In genomic region chr17:74325743-74326379, GRCh38 we compare ENCODE assay signal across 8 cellular contexts. TPM values are rescaled to one million over a fixed set of nuclear protein-coding genes. Genes with fewer than 3 reads are reported as not detected.
DNase-seq lines count a peak whose midpoint lies in the region; ATAC-seq, FAIRE-seq and TF ChIP-seq lines count a peak whose summit lies in the region.

Gene KIF19, plus strand, starts transcription at chr17:74326226. Its CDS starts 124 bp downstream, at chr17:74326350.

- TF ChIP-seq CTCF in RWPE1 (conservative IDR thresholded peaks at IDR 0.05; ENCODE audit: low read depth), result no peak
- TF ChIP-seq CTCF in keratinocyte (optimal IDR thresholded peaks at IDR 0.05 in 1 of 3, IDR thresholded peaks at IDR 0.05 in 1 of 3, conservative IDR thresholded peaks at IDR 0.05 in 1 of 3; ENCODE audit: extremely low read depth in 1 of 3, insufficient read depth in 2 of 3, low read length in 3 of 3), result no peak

- peaks cover 32% of the 10 kb centered on the region for H3K27me3 ChIP-seq in keratinocyte (ENCODE audit: control insufficient read depth, extremely low read depth, insufficient read depth, low read length)

- no peaks in the 10 kb centered on the region for H3K36me3 ChIP-seq in keratinocyte (ENCODE audit: control insufficient read depth in 2 of 2, extremely low read depth in 1 of 2, insufficient read depth in 2 of 2, low read length in 2 of 2)

- H3K36me3 Mint-ChIP-seq in activated naive CD8-positive, alpha-beta T cell treated with anti-CD3 and anti-CD28 coated beads, Interleukin-2, amount 50 U/mL, for 24 hours (ENCODE audit: low read depth), result no peaks in the 10 kb centered on the region

- no peaks in the 10 kb centered on the region for H3K9me3 ChIP-seq in keratinocyte (ENCODE audit: control insufficient read depth, low read depth, low read length)

- H3K4me2 ChIP-seq in keratinocyte (ENCODE audit: control insufficient read depth, extremely low read depth, insufficient read depth, low read depth, low read length), result peak within 1 kb of the TSS; percentile 60

- H3K79me2 ChIP-seq in keratinocyte (ENCODE audit: control insufficient read depth, insufficient read depth, low read length), result no peaks in the 10 kb centered on the region

- H3K9me1 ChIP-seq in keratinocyte (ENCODE audit: control insufficient read depth, extremely low read depth, insufficient read depth, low read length), result no peaks in the 10 kb centered on the region

- no peaks in the 10 kb centered on the region for H3K4me1 ChIP-seq in keratinocyte (ENCODE audit: control insufficient read depth, extremely low read depth, insufficient read depth, low read length)

- CTCF ChIA-PET in RWPE1 (lab: Yijun Ruan, JAX), result no interaction called here

- H3K27ac Mint-ChIP-seq in activated naive CD8-positive, alpha-beta T cell treated with anti-CD3 and anti-CD28 coated beads, Interleukin-2, amount 50 U/mL, for 24 hours, result no peak within 1 kb of the TSS

- no peak within 1 kb of the TSS for H3K27ac ChIP-seq in RWPE1
- H3K27ac ChIP-seq in keratinocyte (ENCODE audit: control insufficient read depth, insufficient read depth, low read length), result no peak within 1 kb of the TSS

- DNase-seq in NCI-H1436 (lab: John Stamatoyannopoulos, UW), result peak; percentile 59
- no peak for DNase-seq in NCI-H1436 treated with DMSO at 0.1 percent for 48 hours (lab: John Stamatoyannopoulos, UW)
- peak; percentile 41 for DNase-seq in RWPE1 (ENCODE audit: low spot score)
- DNase-seq in activated naive CD8-positive, alpha-beta T cell treated with anti-CD3 and anti-CD28 coated beads, Interleukin-2, amount 50 U/mL, for 24 hours, result peak; percentile 66
- DNase-seq in keratinocyte (ENCODE audit: low read depth, low spot score), result no peak
- peak; percentile 34 to 55 for DNase-seq in stimulated activated CD4-positive, alpha-beta T cell treated with anti-CD3 and anti-CD28 coated beads, Interleukin-1b, Interleukin-23, amount 100 ng/mL, for 4 hours (ENCODE audit: low read depth in 2 of 2)
- DNase-seq in HPDE6-E6E7 (ENCODE audit: extremely low spot score), result no peak

- peaks cover 11% of the 10 kb centered on the region for H3K4me1 Mint-ChIP-seq in activated naive CD8-positive, alpha-beta T cell treated with anti-CD3 and anti-CD28 coated beads, Interleukin-2, amount 50 U/mL, for 24 hours

- no peaks in the 10 kb centered on the region for H4K20me1 ChIP-seq in keratinocyte (ENCODE audit: control insufficient read depth, extremely low read depth, insufficient read depth, low read length)

- H3K9ac ChIP-seq in keratinocyte (ENCODE audit: control insufficient read depth, extremely low read depth, insufficient read depth, low read length), result no peak within 1 kb of the TSS

- peak within 1 kb of the TSS in 2 of 3 experiments; percentile 8 to 18 for H3K4me3 ChIP-seq in keratinocyte (ENCODE audit: control insufficient read depth in 2 of 3, extremely low read depth in 1 of 3, insufficient read depth in 2 of 3, low read depth in 1 of 3, low read length in 3 of 3)

- POLR2A ChIA-PET in RWPE1 (lab: Yijun Ruan, JAX; ENCODE audit: low non-redundant PET), result no interaction called here

- H3K27me3 Mint-ChIP-seq in activated naive CD8-positive, alpha-beta T cell treated with anti-CD3 and anti-CD28 coated beads, Interleukin-2, amount 50 U/mL, for 24 hours, result peaks cover 35% of the 10 kb centered on the region

- H3K9me3 Mint-ChIP-seq in activated naive CD8-positive, alpha-beta T cell treated with anti-CD3 and anti-CD28 coated beads, Interleukin-2, amount 50 U/mL, for 24 hours, result no peaks in the 10 kb centered on the region

- ATAC-seq in activated naive CD8-positive, alpha-beta T cell treated with anti-CD3 and anti-CD28 coated beads, Interleukin-2, amount 50 U/mL, for 24 hours, result peak; percentile 88
- ATAC-seq in HG03045 (IDR thresholded peaks at IDR 0.05; ENCODE audit: unreplicated experiment), result no peak

- peak within 1 kb of the TSS; percentile 24 for H3K4me3 Mint-ChIP-seq in activated naive CD8-positive, alpha-beta T cell treated with anti-CD3 and anti-CD28 coated beads, Interleukin-2, amount 50 U/mL, for 24 hours

- no peak within 1 kb of the TSS for H2AFZ ChIP-seq in keratinocyte (ENCODE audit: control insufficient read depth, low read length)

- no peak for FAIRE-seq in keratinocyte (lab: Jason Lieb, UNC)

- dilution Hi-C loops in keratinocyte (cut with MboI; ENCODE audit: extremely low pct_ligation_motif_present, low sequenced_read_pairs), result no loop called here

RNA-seq across cellular contexts. Expression of gene KIF19, which starts in this region (rescaled TPM):
- polyA plus RNA-seq in keratinocyte, result not detected in 3 replicates
- not detected for polyA plus RNA-seq in keratinocyte (2011; ENCODE audit: low read depth)
- polyA plus RNA-seq in keratinocyte (2011; cell fraction: cytosol; rRNA removed), result not detected in 2 replicates
- polyA plus RNA-seq in keratinocyte (2011; cell fraction: nucleus; rRNA removed), result not detected in 2 replicates
- not detected in 2 replicates for polyA plus RNA-seq in keratinocyte (2012; ENCODE audit: low replicate concordance)
- not detected in 3 replicates for polyA minus RNA-seq in keratinocyte
- not detected for polyA minus RNA-seq in keratinocyte (2011; cell fraction: cytosol; rRNA and poly(A)+ RNA removed)
- not detected in 2 replicates for polyA minus RNA-seq in keratinocyte (2011; cell fraction: nucleus; rRNA and poly(A)+ RNA removed)

Comparison
In these comparisons a context has a peak if more than half of its experiments do, and no peak if none do; other contexts are left out.
1. DNase-seq: peak in NCI-H1436 (single experiment), RWPE1 (single experiment), activated naive CD8-positive, alpha-beta T cell treated with anti-CD3 and anti-CD28 coated beads, Interleukin-2, amount 50 U/mL, for 24 hours (single experiment) and stimulated activated CD4-positive, alpha-beta T cell treated with anti-CD3 and anti-CD28 coated beads, Interleukin-1b, Interleukin-23, amount 100 ng/mL, for 4 hours (2 of 2); none in NCI-H1436 treated with DMSO at 0.1 percent for 48 hours (single experiment), keratinocyte (single experiment) and HPDE6-E6E7 (single experiment).